ENCODE assay signal across 7 cellular contexts in genomic region chr11:66327171-66328035, GRCh38. TPM values are rescaled to one million over a fixed set of nuclear protein-coding genes. Genes with fewer than 3 reads are reported as not detected.
DNase-seq lines count a peak whose midpoint lies in the region; ATAC-seq and TF ChIP-seq lines count a peak whose summit lies in the region.
"Had no signal": no experiment of that assay in that cellular context is flagged by ENCODE, and none has a peak within 500 bp of the region (broad histone marks: within the 10 kb centered on the region; RNA-seq: fewer than 3 reads in every experiment).

No MANE protein-coding gene starts in this region.

- H3K4me1 ChIP-seq in Caco-2: peaks cover 46% of the 10 kb centered on the region

- DNase-seq in Caco-2: no peak
- DNase-seq in activated naive CD4-positive, alpha-beta T cell treated with anti-CD3 and anti-CD28 coated beads, Interleukin-2, amount 50 U/mL, for 72 hours (ENCODE audit: low spot score in 2 of 2): no peak
- no peak for DNase-seq in mesothelial cell of epicardium (ENCODE audit: low spot score in 2 of 2, unreplicated experiment in 2 of 2)
- no peak for DNase-seq in HEK293T (ENCODE audit: extremely low spot score)
- DNase-seq in DMS 273 (lab: John Stamatoyannopoulos, UW; ENCODE audit: unreplicated experiment): no peak
- DNase-seq: NCI-H524 treated with DMSO at 0.1 percent for 48 hours had no signal

- H3K27me3 ChIP-seq in Caco-2 (replicated peaks; ENCODE audit: control insufficient read depth, insufficient read depth, low read length): no peaks in the 10 kb centered on the region

- CTCF ChIA-PET in Caco-2 (lab: Charles Lee) (interaction anchor here (0.8 to 3.0 kb wide), 5 partner anchors 8 to 105 kb away, joined by 5 to 34 read pairs (median 8); partner anchors contain the start of gene RIN1), HEK293T (lab: Yijun Ruan, JAX) (interaction anchor here (0.9 to 1.2 kb wide), 2 partner anchors 15 to 16 kb away, joined by 5 to 10 read pairs; no protein-coding TSS in a partner anchor)

- TF ChIP-seq CTCF in Caco-2 (IDR thresholded peaks at IDR 0.05; ENCODE audit: insufficient read depth in 1 of 2, low read depth in 1 of 2, low read length in 1 of 2, severe bottlenecking in 1 of 2, unreplicated experiment in 1 of 2): no peak
- no peak for TF ChIP-seq CTCF in mesothelial cell of epicardium (IDR thresholded peaks at IDR 0.05; ENCODE audit: unreplicated experiment)

- no peaks in the 10 kb centered on the region for H3K27me3 Mint-ChIP-seq in Caco-2 (ENCODE audit: insufficient read depth, unreplicated experiment)
- H3K27me3 Mint-ChIP-seq in mesothelial cell of epicardium (ENCODE audit: low read depth): no peaks in the 10 kb centered on the region

- intact Hi-C loops in Caco-2 (cut with micrococcal nuclease; ENCODE audit: unreplicated experiment): loop anchor here (1.0 to 2.0 kb wide), 3 partner anchors 9 to 39 kb away; partner anchors contain the start of genes RIN1 and YIF1A

- no TSS peak for BruUV-seq in Caco-2 (replicated peaks; lab: Mats Ljungman, UMichigan)

- POLR2A ChIA-PET in Caco-2 (lab: Charles Lee): interaction anchor here (0.6 kb wide), 1 partner anchor 185 kb away, joined by 3 read pairs; no protein-coding TSS in a partner anchor
- POLR2A ChIA-PET in HEK293T (lab: Yijun Ruan, JAX): interaction anchor here (1.0 to 1.3 kb wide), 2 partner anchors 15 to 16 kb away, joined by 3 to 5 read pairs; no protein-coding TSS in a partner anchor

- H3K27ac Mint-ChIP-seq in Caco-2 (ENCODE audit: unreplicated experiment): peak overlapping the region; percentile 15
- H3K27ac Mint-ChIP-seq in activated naive CD4-positive, alpha-beta T cell treated with anti-CD3 and anti-CD28 coated beads, Interleukin-2, amount 50 U/mL, for 72 hours: peak overlapping the region; percentile 0 to 50
- H3K27ac Mint-ChIP-seq in mesothelial cell of epicardium: peak overlapping the region; percentile 45

- H3K9me3 ChIP-seq in Caco-2: no peaks in the 10 kb centered on the region

- H3K36me3 ChIP-seq in Caco-2 (ENCODE audit: control insufficient read depth, insufficient read depth, low read length): no peaks in the 10 kb centered on the region

- H3K4me3 ChIP-seq in Caco-2 (ENCODE audit: low read depth, low read length): no peak overlapping the region

- H3K36me3 Mint-ChIP-seq in Caco-2 (ENCODE audit: insufficient read depth, unreplicated experiment) (peaks cover 2% of the 10 kb centered on the region), mesothelial cell of epicardium (no peaks in the 10 kb centered on the region)
- H3K36me3 Mint-ChIP-seq in activated naive CD4-positive, alpha-beta T cell treated with anti-CD3 and anti-CD28 coated beads, Interleukin-2, amount 50 U/mL, for 72 hours: no peaks in the 10 kb centered on the region

- no peak overlapping the region for H3K4me3 Mint-ChIP-seq in Caco-2 (ENCODE audit: unreplicated experiment)
- no peak overlapping the region for H3K4me3 Mint-ChIP-seq in mesothelial cell of epicardium

- ATAC-seq in activated naive CD4-positive, alpha-beta T cell treated with anti-CD3 and anti-CD28 coated beads, Interleukin-2, amount 50 U/mL, for 72 hours: no peak
- ATAC-seq in GM21723 (IDR thresholded peaks at IDR 0.05; ENCODE audit: unreplicated experiment): no peak

- H3K4me1 Mint-ChIP-seq in Caco-2 (ENCODE audit: low read depth, unreplicated experiment) (peaks cover 26% of the 10 kb centered on the region), mesothelial cell of epicardium (peaks cover 40% of the 10 kb centered on the region)

- no peaks in the 10 kb centered on the region for H3K9me3 Mint-ChIP-seq in Caco-2 (ENCODE audit: unreplicated experiment)
- H3K9me3 Mint-ChIP-seq in activated naive CD4-positive, alpha-beta T cell treated with anti-CD3 and anti-CD28 coated beads, Interleukin-2, amount 50 U/mL, for 72 hours: no peaks in the 10 kb centered on the region
- H3K9me3 Mint-ChIP-seq in mesothelial cell of epicardium: no peaks in the 10 kb centered on the region

TF ChIP-seq in HEK293T, 16 proteins besides CTCF, POLR2A, EP300 and RAD21:
- no peak for TF ChIP-seq CTBP1 (IDR thresholded peaks at IDR 0.05; ENCODE audit: borderline replicate concordance)
- no peak for TF ChIP-seq ELF4 (IDR thresholded peaks at IDR 0.05)
- TF ChIP-seq LEF1 (IDR thresholded peaks at IDR 0.05; ENCODE audit: borderline replicate concordance): no peak
- TF ChIP-seq HDGF (IDR thresholded peaks at IDR 0.05; ENCODE audit: borderline replicate concordance): no peak
- TF ChIP-seq TARDBP (IDR thresholded peaks at IDR 0.05): no peak
- no peak for TF ChIP-seq PKNOX1 (IDR thresholded peaks at IDR 0.05)

RNA-seq across cellular contexts. Expression of gene RIN1, which starts 8.8 kb away (rescaled TPM):
- total RNA-seq in Caco-2 (2022) (11.7 and 12.7 TPM in 2 replicates), mesothelial cell of epicardium (6.7 to 7.1 TPM (median 7.0 TPM) in 3 replicates)
- 1 to 10 TPM; 2.6 to 4.9 TPM for total RNA-seq in activated naive CD4-positive, alpha-beta T cell treated with anti-CD3 and anti-CD28 coated beads, Interleukin-2, amount 50 U/mL, for 72 hours

RNA-seq across cellular contexts. Expression of gene CD248, which starts 10.6 kb away (rescaled TPM):
- total RNA-seq in Caco-2 (2022) (0.27 TPM in 1 of 2 replicates, not detected in the other), mesothelial cell of epicardium (95.2 to 102 TPM (median 97.9 TPM) in 3 replicates)
- under 1 TPM; 0.31 to 0.36 TPM for total RNA-seq in activated naive CD4-positive, alpha-beta T cell treated with anti-CD3 and anti-CD28 coated beads, Interleukin-2, amount 50 U/mL, for 72 hours

RNA-seq across cellular contexts. Expression of gene BRMS1, which starts 17.5 kb away (rescaled TPM):
- total RNA-seq in Caco-2 (2022) (58.1 and 58.2 TPM in 2 replicates), mesothelial cell of epicardium (25.0 to 27.1 TPM (median 26.5 TPM) in 3 replicates)
- 10 to 100 TPM; 32.1 to 33.5 TPM for total RNA-seq in activated naive CD4-positive, alpha-beta T cell treated with anti-CD3 and anti-CD28 coated beads, Interleukin-2, amount 50 U/mL, for 72 hours

RNA-seq across cellular contexts. Expression of gene B4GAT1, which starts 20.0 kb away (rescaled TPM):
- 23.0 and 23.8 TPM in 2 replicates for total RNA-seq in Caco-2 (2022)
- 1 to 10 TPM; 6.5 to 8.9 TPM for total RNA-seq in activated naive CD4-positive, alpha-beta T cell treated with anti-CD3 and anti-CD28 coated beads, Interleukin-2, amount 50 U/mL, for 72 hours
- total RNA-seq in mesothelial cell of epicardium: 28.1 to 30.2 TPM (median 29.5 TPM) in 3 replicates

RNA-seq across cellular contexts. Expression of gene TMEM151A, which starts 35.7 kb away (rescaled TPM):
- total RNA-seq in Caco-2 (2022) (0.68 and 0.88 TPM in 2 replicates), mesothelial cell of epicardium (1.3 to 1.8 TPM (median 1.6 TPM) in 3 replicates)
- not detected for total RNA-seq in activated naive CD4-positive, alpha-beta T cell treated with anti-CD3 and anti-CD28 coated beads, Interleukin-2, amount 50 U/mL, for 72 hours

Comparison
In these comparisons a context has a peak if more than half of its experiments do, and no peak if none do; other contexts are left out.
1. RNA of gene CD248, which starts 10.6 kb away (total RNA-seq): 95.2 to 102 TPM in mesothelial cell of epicardium; 0.31 to 0.36 TPM in activated naive CD4-positive, alpha-beta T cell treated with anti-CD3 and anti-CD28 coated beads, Interleukin-2, amount 50 U/mL, for 72 hours and 0.27 TPM in Caco-2; every median in the first group is over 10 times any median in the second.
2. Peak in every context shown above with its lines, with median percentiles within 50 percentile points of each other: H3K27ac Mint-ChIP-seq.